ENCODE assay signal across 1 cellular context in the genomic region with DNA sequence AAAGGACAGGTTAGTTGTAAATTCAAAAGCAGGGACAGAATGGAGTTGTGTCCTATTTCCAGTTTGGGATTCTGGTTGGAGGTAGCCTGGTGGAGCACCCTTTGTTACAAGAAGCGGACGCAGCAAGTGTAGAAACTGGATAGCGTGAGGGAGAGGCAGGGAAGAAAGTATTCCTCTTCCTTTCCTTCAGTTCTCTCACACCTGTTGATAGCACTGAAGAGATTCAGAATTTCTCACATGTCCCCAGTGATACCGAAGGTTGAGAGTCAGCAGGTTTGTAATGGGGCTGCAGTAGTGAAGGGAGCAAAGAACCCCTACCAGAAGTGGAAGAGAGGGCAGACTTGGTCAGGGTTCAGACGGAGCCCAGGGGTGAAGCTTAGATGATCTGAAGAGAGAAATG.
TF ChIP-seq lines count a peak whose summit lies in the region.

No MANE protein-coding gene starts in this region.

TF ChIP-seq in IMR-90, 13 proteins besides CTCF, POLR2A, EP300 and RAD21:
- TF ChIP-seq RFX5 (IDR thresholded peaks at IDR 0.05; ENCODE audit: low read depth, low read length): no peak
- TF ChIP-seq, protein P1, sequence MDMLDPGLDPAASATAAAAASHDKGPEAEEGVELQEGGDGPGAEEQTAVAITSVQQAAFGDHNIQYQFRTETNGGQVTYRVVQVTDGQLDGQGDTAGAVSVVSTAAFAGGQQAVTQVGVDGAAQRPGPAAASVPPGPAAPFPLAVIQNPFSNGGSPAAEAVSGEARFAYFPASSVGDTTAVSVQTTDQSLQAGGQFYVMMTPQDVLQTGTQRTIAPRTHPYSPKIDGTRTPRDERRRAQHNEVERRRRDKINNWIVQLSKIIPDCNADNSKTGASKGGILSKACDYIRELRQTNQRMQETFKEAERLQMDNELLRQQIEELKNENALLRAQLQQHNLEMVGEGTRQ (IDR thresholded peaks at IDR 0.05; ENCODE audit: low read depth, low read length): no peak
- TF ChIP-seq, protein P2, sequence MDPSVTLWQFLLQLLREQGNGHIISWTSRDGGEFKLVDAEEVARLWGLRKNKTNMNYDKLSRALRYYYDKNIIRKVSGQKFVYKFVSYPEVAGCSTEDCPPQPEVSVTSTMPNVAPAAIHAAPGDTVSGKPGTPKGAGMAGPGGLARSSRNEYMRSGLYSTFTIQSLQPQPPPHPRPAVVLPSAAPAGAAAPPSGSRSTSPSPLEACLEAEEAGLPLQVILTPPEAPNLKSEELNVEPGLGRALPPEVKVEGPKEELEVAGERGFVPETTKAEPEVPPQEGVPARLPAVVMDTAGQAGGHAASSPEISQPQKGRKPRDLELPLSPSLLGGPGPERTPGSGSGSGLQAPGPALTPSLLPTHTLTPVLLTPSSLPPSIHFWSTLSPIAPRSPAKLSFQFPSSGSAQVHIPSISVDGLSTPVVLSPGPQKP (IDR thresholded peaks at IDR 0.05; ENCODE audit: borderline replicate concordance, low read depth, low read length): no peak
- TF ChIP-seq NFE2L2 (IDR thresholded peaks at IDR 0.05; ENCODE audit: low read depth, low read length): no peak
- TF ChIP-seq CHD1 (IDR thresholded peaks at IDR 0.05; ENCODE audit: low read depth, low read length): no peak
- no peak for TF ChIP-seq MAFK (IDR thresholded peaks at IDR 0.05; ENCODE audit: low read depth, low read length)
- TF ChIP-seq RCOR1 (IDR thresholded peaks at IDR 0.05; ENCODE audit: insufficient replicate concordance, low read length): no peak
- TF ChIP-seq MAZ (IDR thresholded peaks at IDR 0.05; ENCODE audit: borderline replicate concordance, low read depth, low read length): no peak
- no peak for TF ChIP-seq BHLHE40 (IDR thresholded peaks at IDR 0.05; ENCODE audit: low read depth, low read length)
- no peak for TF ChIP-seq SMC3 (IDR thresholded peaks at IDR 0.05; ENCODE audit: low read depth, low read length)
- no peak for TF ChIP-seq FOS (IDR thresholded peaks at IDR 0.05; ENCODE audit: low read depth, low read length)
